1 cellular context compared by ENCODE assay signal in genomic region chr11:86761978-86762377, GRCh38.
TF ChIP-seq lines count a peak whose summit lies in the region.

No MANE protein-coding gene starts in this region.

TF ChIP-seq in SK-N-SH, 30 proteins besides CTCF, POLR2A, EP300 and RAD21 (continued from another document):
- TF ChIP-seq IRF3 (IDR thresholded peaks at IDR 0.05; ENCODE audit: low read depth, low read length) (no peak), SMC3 (IDR thresholded peaks at IDR 0.05; ENCODE audit: low read depth, low read length) (no peak), NFIC (IDR thresholded peaks at IDR 0.05; ENCODE audit: borderline replicate concordance) (peak; percentile 60), GATA2 (CRISPR knock-in tag; IDR thresholded peaks at IDR 0.05) (no peak), POLR2AphosphoS5 (IDR thresholded peaks at IDR 0.05; ENCODE audit: low read depth, low read length) (peak; percentile 32; the same call in 1 of the 2 replicates), CHD2 (IDR thresholded peaks at IDR 0.05; ENCODE audit: low read length, partially characterized antibody) (no peak), RXRA (IDR thresholded peaks at IDR 0.05; ENCODE audit: borderline replicate concordance, low read depth) (no peak), USF1 (IDR thresholded peaks at IDR 0.05; ENCODE audit: borderline replicate concordance, low read depth) (no peak), EZH2phosphoT487 (IDR thresholded peaks at IDR 0.05; ENCODE audit: borderline replicate concordance, low read depth) (no peak), TEAD4 (IDR thresholded peaks at IDR 0.05; ENCODE audit: borderline replicate concordance, insufficient read depth) (no peak), TAF1 (IDR thresholded peaks at IDR 0.05; ENCODE audit: borderline replicate concordance, low read depth, low read length) (no peak; the same call in 1 of the 2 replicates), RFX5 (IDR thresholded peaks at IDR 0.05; ENCODE audit: low read length) (no peak), JUND (IDR thresholded peaks at IDR 0.05) (peak; percentile 33; the same call in 1 of the 2 replicates), YY1 (IDR thresholded peaks at IDR 0.05; ENCODE audit: low read depth) (no peak), SIN3A (IDR thresholded peaks at IDR 0.05; ENCODE audit: borderline replicate concordance, low read depth, low read length) (no peak), FOSL2 (IDR thresholded peaks at IDR 0.05; ENCODE audit: borderline replicate concordance, low read depth) (peak; percentile 41; the same call in 1 of the 2 replicates), NRF1 (IDR thresholded peaks at IDR 0.05; ENCODE audit: low read depth, low read length) (no peak), MXI1 (IDR thresholded peaks at IDR 0.05; ENCODE audit: low read depth, low read length) (no peak), GABPA (IDR thresholded peaks at IDR 0.05; ENCODE audit: low read depth) (no peak), ZBTB33 (IDR thresholded peaks at IDR 0.05; ENCODE audit: borderline replicate concordance, low read depth) (no peak)
- TF ChIP-seq, protein P1, sequence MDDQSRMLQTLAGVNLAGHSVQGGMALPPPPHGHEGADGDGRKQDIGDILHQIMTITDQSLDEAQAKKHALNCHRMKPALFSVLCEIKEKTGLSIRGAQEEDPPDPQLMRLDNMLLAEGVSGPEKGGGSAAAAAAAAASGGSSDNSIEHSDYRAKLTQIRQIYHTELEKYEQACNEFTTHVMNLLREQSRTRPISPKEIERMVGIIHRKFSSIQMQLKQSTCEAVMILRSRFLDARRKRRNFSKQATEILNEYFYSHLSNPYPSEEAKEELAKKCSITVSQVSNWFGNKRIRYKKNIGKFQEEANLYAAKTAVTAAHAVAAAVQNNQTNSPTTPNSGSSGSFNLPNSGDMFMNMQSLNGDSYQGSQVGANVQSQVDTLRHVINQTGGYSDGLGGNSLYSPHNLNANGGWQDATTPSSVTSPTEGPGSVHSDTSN (IDR thresholded peaks at IDR 0.05), result no peak
- TF ChIP-seq, protein P2, sequence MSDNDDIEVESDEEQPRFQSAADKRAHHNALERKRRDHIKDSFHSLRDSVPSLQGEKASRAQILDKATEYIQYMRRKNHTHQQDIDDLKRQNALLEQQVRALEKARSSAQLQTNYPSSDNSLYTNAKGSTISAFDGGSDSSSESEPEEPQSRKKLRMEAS (IDR thresholded peaks at IDR 0.05; ENCODE audit: low read depth), result 0 out of 2 replicates have a peak, but pooled peaks have one; percentile 23
- TF ChIP-seq, protein P3, sequence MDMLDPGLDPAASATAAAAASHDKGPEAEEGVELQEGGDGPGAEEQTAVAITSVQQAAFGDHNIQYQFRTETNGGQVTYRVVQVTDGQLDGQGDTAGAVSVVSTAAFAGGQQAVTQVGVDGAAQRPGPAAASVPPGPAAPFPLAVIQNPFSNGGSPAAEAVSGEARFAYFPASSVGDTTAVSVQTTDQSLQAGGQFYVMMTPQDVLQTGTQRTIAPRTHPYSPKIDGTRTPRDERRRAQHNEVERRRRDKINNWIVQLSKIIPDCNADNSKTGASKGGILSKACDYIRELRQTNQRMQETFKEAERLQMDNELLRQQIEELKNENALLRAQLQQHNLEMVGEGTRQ (IDR thresholded peaks at IDR 0.05; ENCODE audit: borderline replicate concordance, low read depth, low read length), result no peak
